Comparison of ENCODE assay signal across 12 cellular contexts in the genomic region with DNA sequence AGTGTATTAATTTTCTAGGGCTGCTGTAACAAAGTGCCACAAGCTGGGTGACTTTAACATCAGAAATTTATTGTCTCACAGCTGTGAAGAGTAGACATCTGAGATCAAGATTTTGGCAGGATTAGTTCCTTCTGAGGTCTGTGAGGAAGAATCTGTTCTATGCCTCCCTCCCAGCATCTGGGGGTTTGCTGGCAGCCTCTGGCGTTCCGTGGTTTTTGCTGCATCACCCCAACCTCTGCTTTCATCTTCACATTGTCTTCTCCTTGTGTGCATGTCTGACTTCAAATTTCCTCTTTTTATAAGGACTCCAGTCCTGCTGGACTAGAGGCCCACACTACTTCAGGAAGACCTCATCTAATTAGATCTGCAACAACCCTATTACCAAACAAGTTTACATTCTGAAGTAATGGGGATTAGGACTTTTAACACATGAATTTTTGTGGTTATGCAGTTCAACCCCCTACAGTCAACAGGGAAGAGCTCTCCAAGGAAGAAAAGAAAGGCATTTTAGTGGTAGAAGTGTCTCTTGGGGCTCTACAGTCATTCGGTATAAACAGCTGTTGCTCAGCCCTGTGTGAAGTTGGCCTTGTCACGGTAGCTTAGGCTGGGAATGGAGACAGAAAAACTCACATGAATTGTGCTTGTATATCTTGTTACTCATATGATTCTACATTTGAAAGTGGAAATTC.
DNase-seq lines count a peak whose midpoint lies in the region; ATAC-seq and TF ChIP-seq lines count a peak whose summit lies in the region.
"Had no signal": no experiment of that assay in that cellular context is flagged by ENCODE, and none has a peak within 500 bp of the region (broad histone marks: within the 10 kb centered on the region; RNA-seq: fewer than 3 reads in every experiment).

No MANE protein-coding gene starts in this region.

- H3K9me3 ChIP-seq in gastrocnemius medialis, result no peaks in the 10 kb centered on the region
- H3K9me3 ChIP-seq: colonic mucosa had no signal

- H3K27ac Mint-ChIP-seq in stimulated activated effector memory CD8-positive, alpha-beta T cell treated with anti-CD3 and anti-CD28 coated beads, Interleukin-12 subunit alpha, Interleukin-12 subunit beta, amount 100 ng/mL, for 72 hours, result no peak overlapping the region
- H3K27ac Mint-ChIP-seq: H9 had no signal

- H3K4me3 Mint-ChIP-seq in stimulated activated effector memory CD8-positive, alpha-beta T cell treated with anti-CD3 and anti-CD28 coated beads, Interleukin-12 subunit alpha, Interleukin-12 subunit beta, amount 100 ng/mL, for 72 hours, result no peak overlapping the region
- H3K4me3 Mint-ChIP-seq: H9 had no signal

- TF ChIP-seq CTCF in gastrocnemius medialis (IDR thresholded peaks at IDR 0.05 in 4 of 5, conservative IDR thresholded peaks at IDR 0.05 in 1 of 5), result no peak

- TF ChIP-seq POLR2A in gastrocnemius medialis (IDR thresholded peaks at IDR 0.05), result no peak

- no peaks in the 10 kb centered on the region for H3K36me3 ChIP-seq in gastrocnemius medialis
- H3K36me3 ChIP-seq: colonic mucosa had no signal

- peak; percentile 48 for DNase-seq in NCI-H2107 (lab: John Stamatoyannopoulos, UW)
- DNase-seq in dedifferentiated amniotic fluid mesenchymal stem cell (ENCODE audit: extremely low spot score), result peak; percentile 36
- DNase-seq in gastrocnemius medialis, result no peak
- no peak for DNase-seq in posterior vena cava (ENCODE audit: low spot score)
- no peak for DNase-seq in activated gamma-delta T cell (lab: John Stamatoyannopoulos, UW)
- DNase-seq in stimulated activated effector memory CD8-positive, alpha-beta T cell treated with anti-CD3 and anti-CD28 coated beads, Interleukin-12 subunit alpha, Interleukin-12 subunit beta, amount 100 ng/mL, for 72 hours (ENCODE audit: low spot score in 2 of 2), result no peak
- DNase-seq: colonic mucosa, H9, islet precursor cell, substantia nigra had no signal

- peaks cover 38 to 42% of the 10 kb centered on the region in 2 donors for H3K4me1 ChIP-seq in gastrocnemius medialis
- H3K4me1 ChIP-seq: colonic mucosa had no signal

- peaks cover 6% of the 10 kb centered on the region for H3K4me1 Mint-ChIP-seq in stimulated activated effector memory CD8-positive, alpha-beta T cell treated with anti-CD3 and anti-CD28 coated beads, Interleukin-12 subunit alpha, Interleukin-12 subunit beta, amount 100 ng/mL, for 72 hours

- no peaks in the 10 kb centered on the region for H3K27me3 ChIP-seq in gastrocnemius medialis
- H3K27me3 ChIP-seq: colonic mucosa had no signal

- peak overlapping the region; percentile 69 to 81 (median 76) for H3K27ac ChIP-seq in gastrocnemius medialis
- H3K27ac ChIP-seq: colonic mucosa had no signal

- H3K9me3 Mint-ChIP-seq in stimulated activated effector memory CD8-positive, alpha-beta T cell treated with anti-CD3 and anti-CD28 coated beads, Interleukin-12 subunit alpha, Interleukin-12 subunit beta, amount 100 ng/mL, for 72 hours, result no peaks in the 10 kb centered on the region

- ATAC-seq in GM21367 (IDR thresholded peaks at IDR 0.05; ENCODE audit: unreplicated experiment) (peak; percentile 37), gastrocnemius medialis (peak; percentile 18 to 34)
- no peak for ATAC-seq in stimulated activated effector memory CD8-positive, alpha-beta T cell treated with anti-CD3 and anti-CD28 coated beads, Interleukin-12 subunit alpha, Interleukin-12 subunit beta, amount 100 ng/mL, for 72 hours

- in situ Hi-C loops in gastrocnemius medialis (cut with MboI; ENCODE audit: low sequenced_read_pairs in 4 of 4), result loop anchor here (5.0 to 25.0 kb wide), 6 partner anchors 78 to 588 kb away; no protein-coding TSS in a partner anchor

- no peak overlapping the region for H3K4me3 ChIP-seq in gastrocnemius medialis
- H3K4me3 ChIP-seq: colonic mucosa, skin epidermis had no signal

- H3K36me3 Mint-ChIP-seq in stimulated activated effector memory CD8-positive, alpha-beta T cell treated with anti-CD3 and anti-CD28 coated beads, Interleukin-12 subunit alpha, Interleukin-12 subunit beta, amount 100 ng/mL, for 72 hours, result no peaks in the 10 kb centered on the region

- intact Hi-C loops in gastrocnemius medialis (cut with DNase I; ENCODE audit: low total_unique reads), result loop anchor here (10.0 kb wide), 1 partner anchor 866 kb away; a partner anchor contains a TSS
- intact Hi-C loops in posterior vena cava (cut with DNase I), result loop anchor here (5.0 kb wide), 3 partner anchors 73 to 583 kb away; a partner anchor contains a TSS

Comparison
In these comparisons a context has a peak if more than half of its experiments do, and no peak if none do; other contexts are left out.
1. DNase-seq: peak in NCI-H2107 (single experiment) and dedifferentiated amniotic fluid mesenchymal stem cell (single experiment); none in gastrocnemius medialis (0 of 2), posterior vena cava (single experiment), activated gamma-delta T cell (single experiment) and stimulated activated effector memory CD8-positive, alpha-beta T cell treated with anti-CD3 and anti-CD28 coated beads, Interleukin-12 subunit alpha, Interleukin-12 subunit beta, amount 100 ng/mL, for 72 hours (0 of 2).